ENCODE assay signal across 27 cellular contexts in genomic region chr2:708667-709066, GRCh38. TPM values are rescaled to one million over a fixed set of nuclear protein-coding genes. Genes with fewer than 3 reads are reported as not detected.
A peak's percentile ranks its signal among the peaks of the same experiment; 100 is the strongest.
DNase-seq lines count a peak whose midpoint lies in the region; ATAC-seq, FAIRE-seq and TF ChIP-seq lines count a peak whose summit lies in the region.
"Had no signal": no experiment of that assay in that cellular context is flagged by ENCODE, and none has a peak within 500 bp of the region (broad histone marks: within the 10 kb centered on the region; RNA-seq: fewer than 3 reads in every experiment).

No MANE protein-coding gene starts in this region.

- peaks cover 5% of the 10 kb centered on the region for H3K27me3 Mint-ChIP-seq in GM23338 (ENCODE audit: insufficient read depth, low read depth, poor library complexity)
- H3K27me3 Mint-ChIP-seq in nephron (ENCODE audit: low read depth) = peaks cover 5% of the 10 kb centered on the region

- FAIRE-seq in K562 (lab: Jason Lieb, UNC) (no peak), HTR-8/SVneo (lab: Jason Lieb, UNC) (no peak)
- FAIRE-seq: A549, D721Med, G401.6, GM12878 had no signal

- peak overlapping the region in 1 of 2 experiments; percentile 58; a peak in 1 of 4 replicates for H3K9ac ChIP-seq in K562 (ENCODE audit: insufficient read depth in 1 of 2, low read depth in 2 of 2, low read length in 2 of 2)
- H3K9ac ChIP-seq: BLaER1 treated with 17β-estradiol and CSF1 and Interleukin-3, amounts not matched to agents 10 nM and 100 nM had no signal

- H4K20me1 ChIP-seq in GM23338 (replicated peaks; ENCODE audit: insufficient read depth) = no peaks in the 10 kb centered on the region
- no peaks in the 10 kb centered on the region for H4K20me1 ChIP-seq in K562 (replicated peaks; ENCODE audit: control insufficient read depth, insufficient read depth, low read length)
- H4K20me1 ChIP-seq: BLaER1 treated with 17β-estradiol and CSF1 and Interleukin-3, amounts not matched to agents 10 nM and 100 nM had no signal

- intact Hi-C loops in K562 (cut with micrococcal nuclease) (no loop called here), sciatic nerve (cut with DNase I) (no loop called here)

- TF ChIP-seq EP300 in K562 (IDR thresholded peaks at IDR 0.05; ENCODE audit: low read length) = no peak

- H3K9me3 ChIP-seq in K562 (replicated peaks; ENCODE audit: control insufficient read depth, insufficient read depth, low read depth, low read length) (no peaks in the 10 kb centered on the region), MG63 (no peaks in the 10 kb centered on the region)
- H3K9me3 ChIP-seq: A549, SJSA1 had no signal

- no peak for TF ChIP-seq CTCF in GM23338 (conservative IDR thresholded peaks at IDR 0.05; ENCODE audit: low read depth in 2 of 2)
- TF ChIP-seq CTCF in K562 (IDR thresholded peaks at IDR 0.05 in 2 of 3, conservative IDR thresholded peaks at IDR 0.05 in 1 of 3; ENCODE audit: insufficient read depth in 2 of 3, low read depth in 1 of 3, low read length in 3 of 3) = no peak
- TF ChIP-seq CTCF in nephron (IDR thresholded peaks at IDR 0.05; ENCODE audit: unreplicated experiment in 3 of 3) = no peak

- BruUV-seq in K562 (replicated peaks; lab: Mats Ljungman, UMichigan) = no TSS peak

- WGBS in K562 (ENCODE audit: insufficient coverage, low coverage, missing lambda C conversion rate) = 12% methylated on average over 18 of the region's 18 CpGs

- no peaks in the 10 kb centered on the region for H3K36me3 Mint-ChIP-seq in GM23338 (ENCODE audit: low read depth)
- no peaks in the 10 kb centered on the region for H3K36me3 Mint-ChIP-seq in nephron (ENCODE audit: low read depth)

- H3K4me1 Mint-ChIP-seq in GM23338 (peaks cover 2% of the 10 kb centered on the region; the same call in 2 of the 3 replicates), nephron (peaks cover 18% of the 10 kb centered on the region)

- no peak for TF ChIP-seq RAD21 in K562 (CRISPR knock-in tag; conservative IDR thresholded peaks at IDR 0.05 in 1 of 2, IDR thresholded peaks at IDR 0.05 in 1 of 2)

- H3K4me2 ChIP-seq in GM23338 = no peak overlapping the region
- peak overlapping the region; percentile 62 for H3K4me2 ChIP-seq in K562 (ENCODE audit: insufficient read depth, low read length)
- H3K4me2 ChIP-seq: A549; BLaER1 treated with 17β-estradiol and CSF1 and Interleukin-3, amounts not matched to agents 10 nM and 100 nM had no signal

- H3K4me1 ChIP-seq in GM23338 (ENCODE audit: insufficient read depth) (no peaks in the 10 kb centered on the region), K562 (replicated peaks in 1 of 2; ENCODE audit: control insufficient read depth in 2 of 2, insufficient read depth in 2 of 2, low read length in 2 of 2) (peaks cover 0 to 6% of the 10 kb centered on the region in 2 experiments; a peak in 3 of 5 replicates)
- H3K4me1 ChIP-seq: A549, SJSA1 had no signal

- H3K79me2 ChIP-seq in GM23338 (replicated peaks; ENCODE audit: insufficient read depth) (no peaks in the 10 kb centered on the region), K562 (ENCODE audit: control insufficient read depth, insufficient read depth, low read length) (no peaks in the 10 kb centered on the region)

- H3K27ac ChIP-seq in GM23338 (ENCODE audit: low read depth) (no peak overlapping the region), K562 (ENCODE audit: extremely low read depth, low read depth, low read length) (no peak overlapping the region)
- H3K27ac ChIP-seq: A549; BLaER1 treated with 17β-estradiol and CSF1 and Interleukin-3, amounts not matched to agents 10 nM and 100 nM; HL-60; SJSA1 had no signal

- CTCF ChIA-PET in K562 (lab: Yijun Ruan, JAX; ENCODE audit: low intra/inter-chr PET ratio) = no interaction called here

- no peaks in the 10 kb centered on the region for H3K9me2 ChIP-seq in GM23338 (ENCODE audit: insufficient read depth)

- DNase-seq in GM23338 (ENCODE audit: low spot score) (no peak), K562 (ENCODE audit: extremely low read depth in 1 of 4, low spot score in 3 of 4) (peak in 1 of 4 experiments; percentile 8), sciatic nerve (ENCODE audit: low spot score) (no peak), HTR-8/SVneo (ENCODE audit: insufficient read length, low spot score) (no peak), MG63 (no peak)
- DNase-seq: AML-193; CD4-positive, alpha-beta T cell; Kasumi-1; NCI-H1105 treated with DMSO at 0.1 percent for 48 hours; NCI-H146; NCI-H1930; NCI-H2107; NCI-H526; NCI-H82; NK-92 treated with Interleukin-12 subunit alpha and Interleukin-12 subunit beta, amount 100 ng/mL, for 24 hours; PC-3 had no signal

- H3K4me3 Mint-ChIP-seq in GM23338 (no peak overlapping the region), nephron (no peak overlapping the region)
- H3K4me3 Mint-ChIP-seq: CD4-positive, alpha-beta T cell had no signal

- H3K27me3 ChIP-seq in GM23338 (ENCODE audit: insufficient read depth) (no peaks in the 10 kb centered on the region), K562 (ENCODE audit: control insufficient read depth in 2 of 2, insufficient read depth in 2 of 2, low read length in 2 of 2) (peaks cover 11 to 32% of the 10 kb centered on the region in 2 experiments), MG63 (no peaks in the 10 kb centered on the region)
- H3K27me3 ChIP-seq: BLaER1 treated with 17β-estradiol and CSF1 and Interleukin-3, amounts not matched to agents 10 nM and 100 nM; SJSA1 had no signal

- H2AFZ ChIP-seq in GM23338 (peak overlapping the region; percentile 89; the same call in 1 of the 2 replicates), K562 (ENCODE audit: low read depth, low read length) (peak overlapping the region; percentile 69)

- H3K4me3 ChIP-seq in GM23338 (no peak overlapping the region), K562 (no peak overlapping the region), MG63 (no peak overlapping the region)
- H3K4me3 ChIP-seq: A549; BLaER1 treated with 17β-estradiol and CSF1 and Interleukin-3, amounts not matched to agents 10 nM and 100 nM; GM12878; SJSA1 had no signal

- no peaks in the 10 kb centered on the region for H3K9me1 ChIP-seq in K562 (ENCODE audit: control insufficient read depth, insufficient read depth, low read length)

- ATAC-seq in GM23338 (peak; percentile 56), K562 (peak; percentile 73), sciatic nerve (peak; percentile 66), HG03432 (IDR thresholded peaks at IDR 0.05; ENCODE audit: unreplicated experiment) (no peak), HG02884 (IDR thresholded peaks at IDR 0.05; ENCODE audit: unreplicated experiment) (no peak)
- ATAC-seq: A549, GM12878, HCT116, PC-3 had no signal

- H3F3A ChIP-seq in GM23338 (replicated peaks; ENCODE audit: low read depth) = no peaks in the 10 kb centered on the region

- peaks cover 3% of the 10 kb centered on the region; the same call in 2 of the 3 replicates for H3K9me3 Mint-ChIP-seq in GM23338
- no peaks in the 10 kb centered on the region for H3K9me3 Mint-ChIP-seq in nephron
- H3K9me3 Mint-ChIP-seq: CD4-positive, alpha-beta T cell had no signal

- POLR2A ChIA-PET in K562 (lab: Yijun Ruan, JAX) = no interaction called here

- no peaks in the 10 kb centered on the region for H3K36me3 ChIP-seq in GM23338 (ENCODE audit: insufficient read depth)
- H3K36me3 ChIP-seq in K562 (ENCODE audit: control insufficient read depth, insufficient read depth, low read length) = no peaks in the 10 kb centered on the region
- no peaks in the 10 kb centered on the region for H3K36me3 ChIP-seq in MG63
- H3K36me3 ChIP-seq: BLaER1 treated with 17β-estradiol and CSF1 and Interleukin-3, amounts not matched to agents 10 nM and 100 nM; SJSA1 had no signal

- TF ChIP-seq POLR2A in K562 (conservative IDR thresholded peaks at IDR 0.05) = no peak

- H3K27ac Mint-ChIP-seq in GM23338 (no peak overlapping the region), nephron (peak overlapping the region; percentile 2 to 96 (median 85))
- H3K27ac Mint-ChIP-seq: CD4-positive, alpha-beta T cell had no signal

- in situ Hi-C loops in K562 (cut with MboI) = loop anchor here (25.0 kb wide), 1 partner anchor 829 kb away; no protein-coding TSS in a partner anchor

TF ChIP-seq in K562, 482 proteins besides CTCF, POLR2A, EP300 and RAD21 (continues in another document):
- no peak for TF ChIP-seq PHTF2 (CRISPR knock-in tag; IDR thresholded peaks at IDR 0.05)
- no peak for TF ChIP-seq DMBX1 (CRISPR knock-in tag; IDR thresholded peaks at IDR 0.05; ENCODE audit: borderline replicate concordance)
- no peak for TF ChIP-seq ELK1 (CRISPR knock-in tag; IDR thresholded peaks at IDR 0.05)
- TF ChIP-seq BCOR (IDR thresholded peaks at IDR 0.05) = no peak
- no peak for TF ChIP-seq ZNF232 (CRISPR knock-in tag; IDR thresholded peaks at IDR 0.05)
- TF ChIP-seq MTA3 (IDR thresholded peaks at IDR 0.05; ENCODE audit: borderline replicate concordance) = no peak

RNA-seq across cellular contexts. Expression of gene TMEM18, which starts 31.5 kb away (rescaled TPM):
- 15.0 and 18.4 TPM in 2 replicates for total RNA-seq in GM23338 (2014; rRNA removed; shearing (Covaris generic))
- polyA plus RNA-seq in GM23338 (2016; fragmentation: Nextera tagmentation; extraction: Ambion mirVana) = 39.5 and 41.9 TPM in 2 replicates
- total RNA-seq in K562 (2011; cell fraction: chromatin; rRNA removed; ENCODE audit: low replicate concordance) = 46.2 and 62.9 TPM in 2 replicates
- total RNA-seq in K562 (2011; cell fraction: nucleolus; rRNA removed) = 25.7 and 27.0 TPM in 2 replicates
- 33.0 and 41.0 TPM in 2 replicates for total RNA-seq in K562 (2011; cell fraction: nucleoplasm; rRNA removed)
- total RNA-seq in K562 (2014; rRNA removed) = 12.8 and 12.9 TPM in 2 replicates
- 19.6 and 23.4 TPM in 2 replicates for total RNA-seq in K562 (2014; rRNA removed; fragmentation: Illumina TruSeq; extraction: Trizol)
- 19.4 and 19.9 TPM in 2 replicates for total RNA-seq in K562 (2015; rRNA removed; fragmentation: Illumina TruSeq; extraction: Trizol)
- 18.4 and 21.3 TPM in 2 replicates for total RNA-seq in K562 (2021)
- 21.1 and 28.3 TPM in 2 replicates for polyA plus RNA-seq in K562 (2011; rRNA removed)
- 12.3 and 19.7 TPM in 2 replicates for polyA plus RNA-seq in K562 (2011; cell fraction: cytosol; rRNA removed)
- polyA plus RNA-seq in K562 (2011; cell fraction: nucleus; rRNA removed) = 36.1 and 37.8 TPM in 2 replicates
- 19.3 and 26.1 TPM in 2 replicates for polyA plus RNA-seq in K562 (2012)
- polyA plus RNA-seq in K562 (2014; fragmentation: Illumina TruSeq; extraction: Trizol) = 19.2 and 21.8 TPM in 2 replicates
- 10 to 100 TPM; 54.5 to 55.9 TPM for polyA plus RNA-seq in K562 (2014; fragmentation: Nextera tagmentation; extraction: Ambion mirVana)
- 17.5 and 30.7 TPM in 2 replicates for polyA plus RNA-seq in K562 (2014; rRNA removed)
- 20.6 and 22.0 TPM in 2 replicates for polyA minus RNA-seq in K562 (2011; rRNA and poly(A)+ RNA removed)
- polyA minus RNA-seq in K562 (2011; cell fraction: cytosol; rRNA and poly(A)+ RNA removed) = 6.6 and 9.2 TPM in 2 replicates
- polyA minus RNA-seq in K562 (2011; cell fraction: nucleus; rRNA and poly(A)+ RNA removed) = 12.8 and 15.7 TPM in 2 replicates
- 27.0 TPM for total RNA-seq in sciatic nerve
- total RNA-seq in MG63 (2014; rRNA removed; shearing (Covaris generic); ENCODE audit: low replicate concordance) = 19.0 and 32.5 TPM in 2 replicates

Comparison
In these comparisons a context has a peak if more than half of its experiments do, and no peak if none do; other contexts are left out.
1. ATAC-seq: peak in GM23338 (single experiment), K562 (single experiment) and sciatic nerve (single experiment); none in HG03432 (single experiment) and HG02884 (single experiment).